In genomic region chr2:181178823-181179412, GRCh38 we compare ENCODE assay signal across 8 cellular contexts.
A peak's percentile ranks its signal among the peaks of the same experiment; 100 is the strongest.
DNase-seq lines count a peak whose midpoint lies in the region; ATAC-seq lines count a peak whose summit lies in the region.

No MANE protein-coding gene starts in this region.

- ATAC-seq in HG03442 (IDR thresholded peaks at IDR 0.05; ENCODE audit: unreplicated experiment) = peak; percentile 81
- ATAC-seq in Right ventricle myocardium superior (ENCODE audit: poor library complexity) = no peak

- intact Hi-C loops in activated CD4-positive, alpha-beta T cell treated with anti-CD3 and anti-CD28 coated beads, Interleukin-2, amount 10 ng/mL, durations not matched to agents 24 days and 14 days (cut with micrococcal nuclease) = loop anchor here (1.0 to 5.0 kb wide), 7 partner anchors 14 to 278 kb away; partner anchors contain the start of gene ITGA4
- intact Hi-C loops in Right ventricle myocardium superior (cut with DNase I) (no loop called here), posterior cingulate gyrus (cut with DNase I) (no loop called here)

- DNase-seq in activated naive CD4-positive, alpha-beta T cell treated with Interleukin-2 at 50 U/mL for 16 hours = peak; percentile 43
- DNase-seq in activated naive CD4-positive, alpha-beta T cell (lab: John Stamatoyannopoulos, UW) = no peak
- peak; percentile 75 for DNase-seq in activated CD4-positive, alpha-beta T cell treated with anti-CD3 and anti-CD28 coated beads, Interleukin-2, amount 10 ng/mL, durations not matched to agents 24 days and 14 days
- DNase-seq in immature natural killer cell = peak in 2 of 3 donors; percentile 30 to 43
- no peak for DNase-seq in NCI-H510A (lab: John Stamatoyannopoulos, UW)
- no peak for DNase-seq in Right ventricle myocardium superior
- no peak for DNase-seq in posterior cingulate gyrus

- H3K27ac Mint-ChIP-seq in activated CD4-positive, alpha-beta T cell treated with anti-CD3 and anti-CD28 coated beads, Interleukin-2, amount 10 ng/mL, durations not matched to agents 24 days and 14 days = peak overlapping the region; percentile 86
- peak overlapping the region in 4 of 6 donors; percentile 3 to 68 (median 38) for H3K27ac Mint-ChIP-seq in immature natural killer cell

- no peaks in the 10 kb centered on the region for H3K27me3 Mint-ChIP-seq in activated CD4-positive, alpha-beta T cell treated with anti-CD3 and anti-CD28 coated beads, Interleukin-2, amount 10 ng/mL, durations not matched to agents 24 days and 14 days
- H3K27me3 Mint-ChIP-seq in immature natural killer cell (ENCODE audit: low read depth in 3 of 3) = no peaks in the 10 kb centered on the region

- peaks cover 18% of the 10 kb centered on the region for H3K36me3 Mint-ChIP-seq in activated CD4-positive, alpha-beta T cell treated with anti-CD3 and anti-CD28 coated beads, Interleukin-2, amount 10 ng/mL, durations not matched to agents 24 days and 14 days (ENCODE audit: low read depth)
- peaks cover 4 to 9% (median 4%) of the 10 kb centered on the region in 3 donors for H3K36me3 Mint-ChIP-seq in immature natural killer cell

- H3K9me3 Mint-ChIP-seq in activated CD4-positive, alpha-beta T cell treated with anti-CD3 and anti-CD28 coated beads, Interleukin-2, amount 10 ng/mL, durations not matched to agents 24 days and 14 days = peaks cover 4% of the 10 kb centered on the region
- H3K9me3 Mint-ChIP-seq in immature natural killer cell = no peaks in the 10 kb centered on the region

- H3K4me3 Mint-ChIP-seq in activated CD4-positive, alpha-beta T cell treated with anti-CD3 and anti-CD28 coated beads, Interleukin-2, amount 10 ng/mL, durations not matched to agents 24 days and 14 days = peak overlapping the region; percentile 30
- peak overlapping the region in 2 of 5 donors; percentile 39 to 48 for H3K4me3 Mint-ChIP-seq in immature natural killer cell

- H3K4me1 Mint-ChIP-seq in activated CD4-positive, alpha-beta T cell treated with anti-CD3 and anti-CD28 coated beads, Interleukin-2, amount 10 ng/mL, durations not matched to agents 24 days and 14 days = peaks cover 40% of the 10 kb centered on the region
- H3K4me1 Mint-ChIP-seq in immature natural killer cell = peaks cover 29 to 33% of the 10 kb centered on the region in 2 donors

Comparison
In these comparisons a context has a peak if more than half of its experiments do, and no peak if none do; other contexts are left out.
1. DNase-seq: peak in activated naive CD4-positive, alpha-beta T cell treated with Interleukin-2 at 50 U/mL for 16 hours (single experiment), activated CD4-positive, alpha-beta T cell treated with anti-CD3 and anti-CD28 coated beads, Interleukin-2, amount 10 ng/mL, durations not matched to agents 24 days and 14 days (single experiment) and immature natural killer cell (2 of 3); none in activated naive CD4-positive, alpha-beta T cell (0 of 4), NCI-H510A (single experiment), Right ventricle myocardium superior (single experiment) and posterior cingulate gyrus (0 of 10).